ENCODE assay signal across 19 cellular contexts in the genomic region with DNA sequence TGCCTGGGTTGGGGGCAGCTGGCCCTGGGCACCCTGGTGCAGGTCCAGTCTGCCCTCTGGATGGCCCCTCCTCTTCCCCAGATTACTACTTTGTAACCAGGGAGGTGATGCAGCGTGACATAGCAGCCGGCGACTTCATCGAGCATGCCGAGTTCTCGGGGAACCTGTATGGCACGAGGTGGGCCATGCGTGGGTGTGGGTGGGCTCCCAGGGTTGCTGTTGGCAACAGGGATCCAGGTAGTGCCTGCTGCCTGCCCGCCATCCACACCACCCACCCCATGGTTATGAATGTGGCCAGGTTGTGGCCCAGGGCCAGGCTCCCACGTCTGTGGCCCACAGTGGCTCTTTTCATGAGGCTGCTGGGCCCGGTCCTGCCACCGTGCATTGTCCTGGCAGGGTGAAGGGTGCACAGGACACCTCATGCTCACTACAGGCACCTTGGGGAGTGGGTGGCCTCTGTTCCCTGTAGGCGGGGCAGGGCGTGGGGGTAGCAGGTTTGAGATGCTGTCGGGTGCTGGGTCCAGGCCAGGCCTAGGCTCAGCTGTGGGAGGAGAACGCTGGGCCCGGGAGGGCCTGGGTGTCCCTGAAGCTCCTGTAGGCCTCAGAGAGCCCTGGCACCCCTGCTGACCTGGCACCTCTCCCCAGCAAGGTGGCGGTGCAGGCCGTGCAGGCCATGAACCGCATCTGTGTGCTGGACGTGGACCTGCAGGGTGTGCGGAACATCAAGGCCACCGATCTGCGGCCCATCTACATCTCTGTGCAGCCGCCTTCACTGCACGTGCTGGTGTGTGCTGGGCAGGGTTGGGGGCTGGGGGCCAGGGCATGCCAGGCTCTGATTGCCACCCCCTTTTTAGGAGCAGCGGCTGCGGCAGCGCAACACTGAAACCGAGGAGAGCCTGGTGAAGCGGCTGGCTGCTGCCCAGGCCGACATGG. TPM values are rescaled to one million over a fixed set of nuclear protein-coding genes. Genes with fewer than 3 reads are reported as not detected.
A peak's percentile ranks its signal among the peaks of the same experiment; 100 is the strongest.
DNase-seq lines count a peak whose midpoint lies in the region; ATAC-seq, FAIRE-seq and TF ChIP-seq lines count a peak whose summit lies in the region.
"Had no signal": no experiment of that assay in that cellular context is flagged by ENCODE, and none has a peak within 500 bp of the region (broad histone marks: within the 10 kb centered on the region; RNA-seq: fewer than 3 reads in every experiment).

No MANE protein-coding gene starts in this region.

- H3K4me1 ChIP-seq in HepG2 (ENCODE audit: insufficient read depth, low read length) (peaks cover 61% of the 10 kb centered on the region), right lobe of liver (peaks cover 0 to 10% (median 6%) of the 10 kb centered on the region in 4 donors), GM23248 (ENCODE audit: insufficient read depth) (peaks cover 39% of the 10 kb centered on the region)

- TF ChIP-seq EP300 in HepG2 (IDR thresholded peaks at IDR 0.05; ENCODE audit: low read depth in 2 of 2, low read length in 2 of 2) = no peak
- no peak for TF ChIP-seq EP300 in HepG2 (CRISPR knock-in tag; IDR thresholded peaks at IDR 0.05; ENCODE audit: borderline replicate concordance)

- H3K9me3 Mint-ChIP-seq in endothelial cell (ENCODE audit: unreplicated experiment) = no peaks in the 10 kb centered on the region
- H3K9me3 Mint-ChIP-seq: activated naive CD4-positive, alpha-beta T cell treated with anti-CD3 and anti-CD28 coated beads, Interleukin-2, amount 50 U/mL, for 72 hours; immature natural killer cell; neural crest cell had no signal

- intact Hi-C loops in HepG2 (cut with micrococcal nuclease; ENCODE audit: unreplicated experiment) = no loop called here
- intact Hi-C loops in right lobe of liver (cut with DNase I) = no loop called here

- TF ChIP-seq CTCF in HepG2 (CRISPR knock-in tag; IDR thresholded peaks at IDR 0.05) (no peak), right lobe of liver (IDR thresholded peaks at IDR 0.05) (no peak), endothelial cell (IDR thresholded peaks at IDR 0.05; ENCODE audit: unreplicated experiment) (no peak)

- BruUV-seq in HepG2 (replicated peaks; lab: Mats Ljungman, UMichigan) = no TSS peak

- H3K79me2 ChIP-seq in HepG2 (ENCODE audit: insufficient read depth, low read length) (peaks cover 47% of the 10 kb centered on the region), GM23248 (ENCODE audit: insufficient read depth) (peaks cover 81% of the 10 kb centered on the region)

- H3K27me3 Mint-ChIP-seq in endothelial cell (ENCODE audit: unreplicated experiment) = peaks cover 5% of the 10 kb centered on the region

- H3K27me3 ChIP-seq in HepG2 (ENCODE audit: control insufficient read depth in 1 of 2, insufficient read depth in 2 of 2, low read length in 2 of 2) (no peaks in the 10 kb centered on the region), right lobe of liver (no peaks in the 10 kb centered on the region), GM23248 (replicated peaks; ENCODE audit: insufficient read depth) (no peaks in the 10 kb centered on the region)
- H3K27me3 ChIP-seq: brain microvascular endothelial cell, esophagus squamous epithelium had no signal

- H3K4me2 ChIP-seq in HepG2 (ENCODE audit: low read depth, low read length) (no peak overlapping the region), GM23248 (ENCODE audit: unreplicated experiment) (no peak overlapping the region)

- H3K4me3 ChIP-seq in HepG2 (replicated peaks in 1 of 3; ENCODE audit: insufficient read depth in 1 of 3, low read depth in 2 of 3, low read length in 3 of 3) (no peak overlapping the region), right lobe of liver (no peak overlapping the region), GM23248 (no peak overlapping the region)
- H3K4me3 ChIP-seq: esophagus squamous epithelium had no signal

- H3K9ac ChIP-seq in HepG2 (ENCODE audit: insufficient read depth, low read depth, low read length) = no peak overlapping the region
- no peak overlapping the region for H3K9ac ChIP-seq in GM23248

- in situ Hi-C loops in HepG2 (cut with HindIII; ENCODE audit: extremely low pct_ligation_motif_present, low pct_unique_long_range_greater_than_20kb) (no loop called here), GM23248 (cut with MboI) (no loop called here)

- H3K9me3 ChIP-seq in HepG2 (ENCODE audit: low read length) = no peaks in the 10 kb centered on the region
- no peaks in the 10 kb centered on the region for H3K9me3 ChIP-seq in right lobe of liver
- H3K9me3 ChIP-seq in GM23248 (ENCODE audit: low read depth) = no peaks in the 10 kb centered on the region
- H3K9me3 ChIP-seq: esophagus squamous epithelium had no signal

- TF ChIP-seq POLR2A in HepG2 (IDR thresholded peaks at IDR 0.05; ENCODE audit: insufficient read depth in 1 of 2, low read depth in 2 of 2, low read length in 2 of 2) (no peak), right lobe of liver (IDR thresholded peaks at IDR 0.05) (no peak)

- CTCF ChIA-PET in HepG2 (lab: Yijun Ruan, JAX; ENCODE audit: low intra/inter-chr PET ratio, low total read pairs) = no interaction called here

- no peak overlapping the region for H3K27ac Mint-ChIP-seq in endothelial cell (ENCODE audit: unreplicated experiment)
- H3K27ac Mint-ChIP-seq: activated naive CD4-positive, alpha-beta T cell treated with anti-CD3 and anti-CD28 coated beads, Interleukin-2, amount 50 U/mL, for 72 hours; immature natural killer cell had no signal

- DNase-seq in HepG2 (ENCODE audit: low spot score) = no peak
- no peak for DNase-seq in right lobe of liver
- no peak for DNase-seq in endothelial cell (ENCODE audit: low spot score)
- DNase-seq in ureter (ENCODE audit: low spot score) = peak; percentile 41
- no peak for DNase-seq in GM23248
- DNase-seq: activated CD4-positive, alpha-beta T cell treated with anti-CD3 and anti-CD28 coated beads for 48 hours; brain microvascular endothelial cell; dermis blood vessel endothelial cell; esophagus squamous epithelium; glutamatergic neuron; immature natural killer cell; Karpas-422; NCI-H1105 treated with DMSO at 0.1 percent for 48 hours; NCI-H82 had no signal

- FAIRE-seq in HepG2 (lab: Jason Lieb, UNC) = no peak
- FAIRE-seq: TTC549 had no signal

- TF ChIP-seq RAD21 in HepG2 (CRISPR knock-in tag; IDR thresholded peaks at IDR 0.05) = no peak

- H3K4me3 Mint-ChIP-seq in endothelial cell (ENCODE audit: unreplicated experiment) = peak overlapping the region; percentile 21
- H3K4me3 Mint-ChIP-seq: immature natural killer cell, neural crest cell had no signal

- H3K27ac ChIP-seq in HepG2 (ENCODE audit: extremely low read length, insufficient read depth, low read length) (no peak overlapping the region), right lobe of liver (no peak overlapping the region), GM23248 (no peak overlapping the region)
- H3K27ac ChIP-seq: brain microvascular endothelial cell had no signal

- H3F3A ChIP-seq in GM23248 (ENCODE audit: insufficient read depth) = no peaks in the 10 kb centered on the region; the same call in 1 of the 2 replicates

- no peak for ATAC-seq in HepG2
- no peak for ATAC-seq in right lobe of liver
- ATAC-seq in GM18511 (IDR thresholded peaks at IDR 0.05; ENCODE audit: unreplicated experiment) = no peak
- ATAC-seq: activated naive CD4-positive, alpha-beta T cell treated with anti-CD3 and anti-CD28 coated beads, Interleukin-2, amount 50 U/mL, for 72 hours; right cardiac atrium had no signal

- H3K36me3 ChIP-seq in HepG2 (replicated peaks in 1 of 2; ENCODE audit: control insufficient read depth in 1 of 2, insufficient read depth in 2 of 2, low read length in 2 of 2) (peaks cover 4 to 17% of the 10 kb centered on the region in 2 experiments; a peak in 4 of 5 replicates), right lobe of liver (peaks cover 0 to 9% (median 4%) of the 10 kb centered on the region in 4 donors), GM23248 (ENCODE audit: low read depth) (no peaks in the 10 kb centered on the region)

- 91% methylated on average over 9 of the region's 32 CpGs for WGBS in HepG2 (ENCODE audit: low lambda C conversion rate)
- 100% methylated on average over 3 of the region's 32 CpGs for WGBS in right lobe of liver (ENCODE audit: insufficient coverage, low coverage, low lambda C conversion rate, missing lambda C conversion rate)
- 90% methylated on average over 32 of the region's 32 CpGs for WGBS in GM23248 (ENCODE audit: low coverage in 1 of 2, low lambda C conversion rate in 2 of 2, missing lambda C conversion rate in 2 of 2), 2 experiments

- POLR2A ChIA-PET in HepG2 (lab: Yijun Ruan, JAX) = interaction anchor here (1.3 kb wide), 1 partner anchor 18 kb away, joined by 3 read pairs; the partner anchor contains the start of gene IBA57

- H3K9me2 ChIP-seq in GM23248 (ENCODE audit: insufficient read depth) = no peaks in the 10 kb centered on the region

- H3K36me3 Mint-ChIP-seq in endothelial cell (ENCODE audit: low read depth, unreplicated experiment) = peaks cover 8% of the 10 kb centered on the region
- H3K36me3 Mint-ChIP-seq: activated naive CD4-positive, alpha-beta T cell treated with anti-CD3 and anti-CD28 coated beads, Interleukin-2, amount 50 U/mL, for 72 hours; immature natural killer cell had no signal

- H2AFZ ChIP-seq in HepG2 (ENCODE audit: low read length) (no peak overlapping the region), GM23248 (no peak overlapping the region)

- peaks cover 23% of the 10 kb centered on the region; the same call in 1 of the 2 replicates for H4K20me1 ChIP-seq in HepG2 (ENCODE audit: insufficient read depth, low read length)
- H4K20me1 ChIP-seq in GM23248 (ENCODE audit: insufficient read depth) = peaks cover 24% of the 10 kb centered on the region; the same call in 1 of the 2 replicates

- H3K4me1 Mint-ChIP-seq in endothelial cell (ENCODE audit: unreplicated experiment) = peaks cover 16% of the 10 kb centered on the region

RNA-seq across cellular contexts. Expression of gene GJC2, which starts 2.7 kb away (rescaled TPM):
- 1.6 and 3.8 TPM in 2 replicates for total RNA-seq in HepG2 (2016; rRNA removed; fragmentation: Illumina TruSeq; extraction: Trizol)
- 0.79 and 1.0 TPM in 2 replicates for total RNA-seq in HepG2 (2016; cell fraction: cytosol; rRNA removed; fragmentation: Illumina TruSeq; extraction: Trizol; ENCODE audit: low read depth)
- 1.5 and 3.8 TPM in 2 replicates for total RNA-seq in HepG2 (2016; cell fraction: insoluble cytoplasmic fraction; rRNA removed; fragmentation: Illumina TruSeq; extraction: Trizol)
- 1.4 and 2.0 TPM in 2 replicates for total RNA-seq in HepG2 (2016; cell fraction: membrane; rRNA removed; fragmentation: Illumina TruSeq; extraction: Trizol)
- total RNA-seq in HepG2 (2016; cell fraction: nucleus; rRNA removed; fragmentation: Illumina TruSeq; extraction: Trizol) = 2.3 and 2.4 TPM in 2 replicates
- 1.6 and 2.5 TPM in 2 replicates for polyA plus RNA-seq in HepG2 (2011; rRNA removed)
- polyA plus RNA-seq in HepG2 (2011; cell fraction: cytosol; rRNA removed) = 1.4 and 3.3 TPM in 2 replicates
- polyA plus RNA-seq in HepG2 (2011; cell fraction: nucleus; rRNA removed) = 3.1 and 3.8 TPM in 2 replicates
- 2.5 and 2.9 TPM in 2 replicates for polyA plus RNA-seq in HepG2 (2012)
- polyA plus RNA-seq in HepG2 (2016; cell fraction: cytosol; fragmentation: Illumina TruSeq; extraction: Trizol; ENCODE audit: low read depth) = 0.48 and 0.51 TPM in 2 replicates
- 1.7 and 1.8 TPM in 2 replicates for polyA plus RNA-seq in HepG2 (2016; cell fraction: insoluble cytoplasmic fraction; fragmentation: Illumina TruSeq; extraction: Trizol; ENCODE audit: low read depth)
- polyA plus RNA-seq in HepG2 (2016; cell fraction: membrane; fragmentation: Illumina TruSeq; extraction: Trizol; ENCODE audit: low read depth) = 1.2 and 1.3 TPM in 2 replicates
- 3.1 and 3.7 TPM in 2 replicates for polyA plus RNA-seq in HepG2 (2016; cell fraction: nucleus; fragmentation: Illumina TruSeq; extraction: Trizol; ENCODE audit: insufficient read depth, low read depth)
- polyA minus RNA-seq in HepG2 (2011; rRNA and poly(A)+ RNA removed; ENCODE audit: low replicate concordance) = 0.65 and 7.9 TPM in 2 replicates
- polyA minus RNA-seq in HepG2 (2011; cell fraction: cytosol; rRNA and poly(A)+ RNA removed) = 2.4 and 5.1 TPM in 2 replicates
- polyA minus RNA-seq in HepG2 (2011; cell fraction: nucleus; rRNA and poly(A)+ RNA removed) = 2.4 and 2.7 TPM in 2 replicates
- total RNA-seq in right lobe of liver = under 1 TPM in 5 of 6 experiments, not detected in 1; 0.12 to 0.44 (median 0.16) TPM
- 13.0 TPM for total RNA-seq in endothelial cell (ENCODE audit: unreplicated experiment)
- 3.9 TPM for total RNA-seq in ureter
- 0.54 and 2.7 TPM in 2 replicates for total RNA-seq in GM23248 (2014; rRNA removed; shearing (Covaris generic))
- 0.08 and 0.14 TPM in 2 replicates for polyA plus RNA-seq in GM23248 (2016; fragmentation: Nextera tagmentation; extraction: Ambion mirVana)
- polyA plus RNA-seq: immature natural killer cell had no signal

RNA-seq across cellular contexts. Expression of gene GUK1, which starts 6.9 kb away (rescaled TPM):
- total RNA-seq in HepG2 (2016; rRNA removed; fragmentation: Illumina TruSeq; extraction: Trizol) (82.7 and 116 TPM in 2 replicates), right lobe of liver (100 to 1,000 TPM in 4 of 6 experiments, 10 to 100 TPM in 2; 78.0 to 235 (median 108) TPM), endothelial cell (ENCODE audit: unreplicated experiment) (280 TPM), ureter (182 TPM)
- total RNA-seq in HepG2 (2016; cell fraction: cytosol; rRNA removed; fragmentation: Illumina TruSeq; extraction: Trizol; ENCODE audit: low read depth) = 772 and 776 TPM in 2 replicates
- 78.9 and 120 TPM in 2 replicates for total RNA-seq in HepG2 (2016; cell fraction: insoluble cytoplasmic fraction; rRNA removed; fragmentation: Illumina TruSeq; extraction: Trizol)
- 448 and 476 TPM in 2 replicates for total RNA-seq in HepG2 (2016; cell fraction: membrane; rRNA removed; fragmentation: Illumina TruSeq; extraction: Trizol)
- total RNA-seq in HepG2 (2016; cell fraction: nucleus; rRNA removed; fragmentation: Illumina TruSeq; extraction: Trizol) = 51.4 and 56.9 TPM in 2 replicates
- polyA plus RNA-seq in HepG2 (2011; rRNA removed) (154 and 205 TPM in 2 replicates), GM23248 (2016; fragmentation: Nextera tagmentation; extraction: Ambion mirVana) (554 and 574 TPM in 2 replicates)
- polyA plus RNA-seq in HepG2 (2011; cell fraction: cytosol; rRNA removed) = 228 and 301 TPM in 2 replicates
- polyA plus RNA-seq in HepG2 (2011; cell fraction: nucleus; rRNA removed) = 387 and 492 TPM in 2 replicates
- 58.4 and 85.4 TPM in 2 replicates for polyA plus RNA-seq in HepG2 (2012)
- polyA plus RNA-seq in HepG2 (2016; cell fraction: cytosol; fragmentation: Illumina TruSeq; extraction: Trizol; ENCODE audit: low read depth) = 764 and 775 TPM in 2 replicates
- polyA plus RNA-seq in HepG2 (2016; cell fraction: insoluble cytoplasmic fraction; fragmentation: Illumina TruSeq; extraction: Trizol; ENCODE audit: low read depth) = 78.9 and 87.4 TPM in 2 replicates
- polyA plus RNA-seq in HepG2 (2016; cell fraction: membrane; fragmentation: Illumina TruSeq; extraction: Trizol; ENCODE audit: low read depth) = 402 and 423 TPM in 2 replicates
- polyA plus RNA-seq in HepG2 (2016; cell fraction: nucleus; fragmentation: Illumina TruSeq; extraction: Trizol; ENCODE audit: insufficient read depth, low read depth) = 119 and 120 TPM in 2 replicates
- 81.2 and 86.5 TPM in 2 replicates for polyA minus RNA-seq in HepG2 (2011; rRNA and poly(A)+ RNA removed; ENCODE audit: low replicate concordance)
- 31.2 and 41.7 TPM in 2 replicates for polyA minus RNA-seq in HepG2 (2011; cell fraction: cytosol; rRNA and poly(A)+ RNA removed)
- polyA minus RNA-seq in HepG2 (2011; cell fraction: nucleus; rRNA and poly(A)+ RNA removed) = 52.1 and 60.5 TPM in 2 replicates
- 324 and 340 TPM in 2 replicates for total RNA-seq in GM23248 (2014; rRNA removed; shearing (Covaris generic))

RNA-seq across cellular contexts. Expression of gene IBA57, which starts 18.6 kb away (rescaled TPM):
- total RNA-seq in HepG2 (2016; rRNA removed; fragmentation: Illumina TruSeq; extraction: Trizol) (9.7 and 10.2 TPM in 2 replicates), right lobe of liver (1 to 10 TPM; 5.1 to 8.0 (median 6.1) TPM), endothelial cell (ENCODE audit: unreplicated experiment) (11.5 TPM), ureter (11.5 TPM)
- 0.81 and 1.6 TPM in 2 replicates for total RNA-seq in HepG2 (2016; cell fraction: cytosol; rRNA removed; fragmentation: Illumina TruSeq; extraction: Trizol; ENCODE audit: low read depth)
- total RNA-seq in HepG2 (2016; cell fraction: insoluble cytoplasmic fraction; rRNA removed; fragmentation: Illumina TruSeq; extraction: Trizol) = 8.3 and 9.2 TPM in 2 replicates
- total RNA-seq in HepG2 (2016; cell fraction: membrane; rRNA removed; fragmentation: Illumina TruSeq; extraction: Trizol) = 2.3 and 3.6 TPM in 2 replicates
- 3.8 and 4.7 TPM in 2 replicates for total RNA-seq in HepG2 (2016; cell fraction: nucleus; rRNA removed; fragmentation: Illumina TruSeq; extraction: Trizol)
- polyA plus RNA-seq in HepG2 (2011; rRNA removed) (2.3 and 4.2 TPM in 2 replicates), GM23248 (2016; fragmentation: Nextera tagmentation; extraction: Ambion mirVana) (2.0 and 3.3 TPM in 2 replicates)
- 1.7 and 3.8 TPM in 2 replicates for polyA plus RNA-seq in HepG2 (2011; cell fraction: cytosol; rRNA removed)
- polyA plus RNA-seq in HepG2 (2011; cell fraction: nucleus; rRNA removed) = 3.6 and 5.6 TPM in 2 replicates
- polyA plus RNA-seq in HepG2 (2012) = 2.1 and 2.8 TPM in 2 replicates
- 0.59 and 1.2 TPM in 2 replicates for polyA plus RNA-seq in HepG2 (2016; cell fraction: cytosol; fragmentation: Illumina TruSeq; extraction: Trizol; ENCODE audit: low read depth)
- polyA plus RNA-seq in HepG2 (2016; cell fraction: insoluble cytoplasmic fraction; fragmentation: Illumina TruSeq; extraction: Trizol; ENCODE audit: low read depth) = 7.5 and 7.6 TPM in 2 replicates
- polyA plus RNA-seq in HepG2 (2016; cell fraction: membrane; fragmentation: Illumina TruSeq; extraction: Trizol; ENCODE audit: low read depth) = 2.2 and 2.3 TPM in 2 replicates
- 4.3 and 5.9 TPM in 2 replicates for polyA plus RNA-seq in HepG2 (2016; cell fraction: nucleus; fragmentation: Illumina TruSeq; extraction: Trizol; ENCODE audit: insufficient read depth, low read depth)
- polyA minus RNA-seq in HepG2 (2011; rRNA and poly(A)+ RNA removed; ENCODE audit: low replicate concordance) = 2.7 and 11.4 TPM in 2 replicates
- 3.1 and 4.6 TPM in 2 replicates for polyA minus RNA-seq in HepG2 (2011; cell fraction: cytosol; rRNA and poly(A)+ RNA removed)
- 3.7 and 5.7 TPM in 2 replicates for polyA minus RNA-seq in HepG2 (2011; cell fraction: nucleus; rRNA and poly(A)+ RNA removed)
- total RNA-seq in GM23248 (2014; rRNA removed; shearing (Covaris generic)) = 2.9 and 6.2 TPM in 2 replicates

RNA-seq across cellular contexts. Expression of gene MRPL55, which starts 37.9 kb away (rescaled TPM):
- total RNA-seq in HepG2 (2016; rRNA removed; fragmentation: Illumina TruSeq; extraction: Trizol) (92.9 and 97.9 TPM in 2 replicates), right lobe of liver (10 to 100 TPM; 24.2 to 75.9 (median 38.0) TPM), endothelial cell (ENCODE audit: unreplicated experiment) (47.5 TPM), ureter (43.7 TPM)
- total RNA-seq in HepG2 (2016; cell fraction: cytosol; rRNA removed; fragmentation: Illumina TruSeq; extraction: Trizol; ENCODE audit: low read depth) = 49.0 and 60.3 TPM in 2 replicates
- 86.6 and 104 TPM in 2 replicates for total RNA-seq in HepG2 (2016; cell fraction: insoluble cytoplasmic fraction; rRNA removed; fragmentation: Illumina TruSeq; extraction: Trizol)
- 54.0 and 72.4 TPM in 2 replicates for total RNA-seq in HepG2 (2016; cell fraction: membrane; rRNA removed; fragmentation: Illumina TruSeq; extraction: Trizol)
- 52.4 and 56.0 TPM in 2 replicates for total RNA-seq in HepG2 (2016; cell fraction: nucleus; rRNA removed; fragmentation: Illumina TruSeq; extraction: Trizol)
- polyA plus RNA-seq in HepG2 (2011; rRNA removed) (58.6 and 74.8 TPM in 2 replicates), GM23248 (2016; fragmentation: Nextera tagmentation; extraction: Ambion mirVana) (94.4 and 95.1 TPM in 2 replicates)
- polyA plus RNA-seq in HepG2 (2011; cell fraction: cytosol; rRNA removed) = 43.3 and 107 TPM in 2 replicates
- polyA plus RNA-seq in HepG2 (2011; cell fraction: nucleus; rRNA removed) = 195 and 229 TPM in 2 replicates
- 31.6 and 40.6 TPM in 2 replicates for polyA plus RNA-seq in HepG2 (2012)
- 37.6 and 50.2 TPM in 2 replicates for polyA plus RNA-seq in HepG2 (2016; cell fraction: cytosol; fragmentation: Illumina TruSeq; extraction: Trizol; ENCODE audit: low read depth)
- 96.5 and 99.2 TPM in 2 replicates for polyA plus RNA-seq in HepG2 (2016; cell fraction: insoluble cytoplasmic fraction; fragmentation: Illumina TruSeq; extraction: Trizol; ENCODE audit: low read depth)
- 41.3 and 57.8 TPM in 2 replicates for polyA plus RNA-seq in HepG2 (2016; cell fraction: membrane; fragmentation: Illumina TruSeq; extraction: Trizol; ENCODE audit: low read depth)
- polyA plus RNA-seq in HepG2 (2016; cell fraction: nucleus; fragmentation: Illumina TruSeq; extraction: Trizol; ENCODE audit: insufficient read depth, low read depth) = 81.1 and 106 TPM in 2 replicates
- 52.6 and 85.2 TPM in 2 replicates for polyA minus RNA-seq in HepG2 (2011; rRNA and poly(A)+ RNA removed; ENCODE audit: low replicate concordance)
- polyA minus RNA-seq in HepG2 (2011; cell fraction: cytosol; rRNA and poly(A)+ RNA removed) = 25.1 and 31.5 TPM in 2 replicates
- polyA minus RNA-seq in HepG2 (2011; cell fraction: nucleus; rRNA and poly(A)+ RNA removed) = 29.2 and 32.2 TPM in 2 replicates
- total RNA-seq in GM23248 (2014; rRNA removed; shearing (Covaris generic)) = 57.5 and 84.4 TPM in 2 replicates

RNA-seq across cellular contexts. Expression of gene C1orf35, which starts 43.9 kb away (rescaled TPM):
- total RNA-seq in HepG2 (2016; rRNA removed; fragmentation: Illumina TruSeq; extraction: Trizol) = 14.2 and 19.3 TPM in 2 replicates
- 3.6 and 3.9 TPM in 2 replicates for total RNA-seq in HepG2 (2016; cell fraction: cytosol; rRNA removed; fragmentation: Illumina TruSeq; extraction: Trizol; ENCODE audit: low read depth)
- 12.7 and 19.3 TPM in 2 replicates for total RNA-seq in HepG2 (2016; cell fraction: insoluble cytoplasmic fraction; rRNA removed; fragmentation: Illumina TruSeq; extraction: Trizol)
- 5.2 and 7.7 TPM in 2 replicates for total RNA-seq in HepG2 (2016; cell fraction: membrane; rRNA removed; fragmentation: Illumina TruSeq; extraction: Trizol)
- 10.2 and 14.8 TPM in 2 replicates for total RNA-seq in HepG2 (2016; cell fraction: nucleus; rRNA removed; fragmentation: Illumina TruSeq; extraction: Trizol)
- polyA plus RNA-seq in HepG2 (2011; rRNA removed) = 8.1 and 8.8 TPM in 2 replicates
- polyA plus RNA-seq in HepG2 (2011; cell fraction: cytosol; rRNA removed) = 5.5 and 9.0 TPM in 2 replicates
- polyA plus RNA-seq in HepG2 (2011; cell fraction: nucleus; rRNA removed) = 34.5 and 36.2 TPM in 2 replicates
- 6.8 and 7.0 TPM in 2 replicates for polyA plus RNA-seq in HepG2 (2012)
- polyA plus RNA-seq in HepG2 (2016; cell fraction: cytosol; fragmentation: Illumina TruSeq; extraction: Trizol; ENCODE audit: low read depth) = 2.9 and 3.3 TPM in 2 replicates
- polyA plus RNA-seq in HepG2 (2016; cell fraction: insoluble cytoplasmic fraction; fragmentation: Illumina TruSeq; extraction: Trizol; ENCODE audit: low read depth) = 14.4 and 15.4 TPM in 2 replicates
- 4.2 TPM in 2 replicates for polyA plus RNA-seq in HepG2 (2016; cell fraction: membrane; fragmentation: Illumina TruSeq; extraction: Trizol; ENCODE audit: low read depth)
- 35.0 and 36.9 TPM in 2 replicates for polyA plus RNA-seq in HepG2 (2016; cell fraction: nucleus; fragmentation: Illumina TruSeq; extraction: Trizol; ENCODE audit: insufficient read depth, low read depth)
- polyA minus RNA-seq in HepG2 (2011; rRNA and poly(A)+ RNA removed; ENCODE audit: low replicate concordance) = 3.9 and 4.2 TPM in 2 replicates
- 1.2 and 2.6 TPM in 2 replicates for polyA minus RNA-seq in HepG2 (2011; cell fraction: cytosol; rRNA and poly(A)+ RNA removed)
- 2.7 and 3.4 TPM in 2 replicates for polyA minus RNA-seq in HepG2 (2011; cell fraction: nucleus; rRNA and poly(A)+ RNA removed)
- 1 to 10 TPM; 3.4 to 6.3 (median 5.2) TPM for total RNA-seq in right lobe of liver
- total RNA-seq in endothelial cell (ENCODE audit: unreplicated experiment) = 23.2 TPM
- 16.5 TPM for total RNA-seq in ureter
- 11.6 and 15.6 TPM in 2 replicates for total RNA-seq in GM23248 (2014; rRNA removed; shearing (Covaris generic))
- polyA plus RNA-seq in GM23248 (2016; fragmentation: Nextera tagmentation; extraction: Ambion mirVana) = 19.9 and 23.4 TPM in 2 replicates
